In genomic region chr1:94025383-94026340, GRCh38 we compare ENCODE assay signal across 8 cellular contexts.
DNase-seq lines count a peak whose midpoint lies in the region; ATAC-seq, FAIRE-seq and TF ChIP-seq lines count a peak whose summit lies in the region.

No MANE protein-coding gene starts in this region.

- H3K9me3 Mint-ChIP-seq in activated T-cell treated with anti-CD3 and anti-CD28 coated beads, Interleukin-2, amount 50 U/mL, for 72 hours, result no peaks in the 10 kb centered on the region

- 43% methylated on average over 18 of the region's 18 CpGs for WGBS in prostate gland
- 56 to 57% methylated on average over 18 of the region's 18 CpGs for WGBS in lower leg skin, 2 donors

- intact Hi-C loops in prostate gland (cut with DNase I) (loop anchor here (1.0 to 10.0 kb wide), 2 partner anchors 311 to 439 kb away; no protein-coding TSS in a partner anchor), lower leg skin (cut with DNase I; ENCODE audit: low total_unique reads) (no loop called here)

- H3K36me3 Mint-ChIP-seq in activated T-cell treated with anti-CD3 and anti-CD28 coated beads, Interleukin-2, amount 50 U/mL, for 72 hours (ENCODE audit: insufficient read depth in 2 of 2), result no peaks in the 10 kb centered on the region
- H3K36me3 Mint-ChIP-seq in T-helper 17 cell (ENCODE audit: low read depth), result peaks cover 5% of the 10 kb centered on the region

- no peaks in the 10 kb centered on the region for H3K36me3 ChIP-seq in prostate gland

- no peaks in the 10 kb centered on the region for H3K4me1 ChIP-seq in prostate gland (replicated peaks)

- no peak for DNase-seq in activated T-cell treated with anti-CD3 and anti-CD28 coated beads, Interleukin-2, amount 50 U/mL, for 72 hours
- no peak for DNase-seq in activated T-cell treated with anti-CD3 and anti-CD28 coated beads for 4 hours
- DNase-seq in NCI-H1105 (lab: John Stamatoyannopoulos, UW), result peak; percentile 41
- DNase-seq in T-helper 17 cell, result no peak
- peak; percentile 38 to 65 for DNase-seq in frontal cortex (ENCODE audit: low spot score in 2 of 2)
- DNase-seq in prostate gland (ENCODE audit: low spot score), result peak; percentile 58
- DNase-seq in activated T-cell treated with anti-CD3 and anti-CD28 coated beads, Interleukin-2, amount 50 U/mL, for 1 hour, result no peak
- DNase-seq in lower leg skin (ENCODE audit: low spot score in 2 of 2), result no peak

- H3K27me3 Mint-ChIP-seq in activated T-cell treated with anti-CD3 and anti-CD28 coated beads, Interleukin-2, amount 50 U/mL, for 72 hours (ENCODE audit: low read depth), result peaks cover 8% of the 10 kb centered on the region
- H3K27me3 Mint-ChIP-seq in T-helper 17 cell, result peaks cover 43% of the 10 kb centered on the region

- H3K4me3 ChIP-seq in prostate gland, result no peak overlapping the region
- H3K4me3 ChIP-seq in lower leg skin (ENCODE audit: low read depth, poor library complexity, severe bottlenecking), result no peak overlapping the region

- H3K27ac ChIP-seq in prostate gland, result no peak overlapping the region

- H3K4me3 Mint-ChIP-seq in activated T-cell treated with anti-CD3 and anti-CD28 coated beads, Interleukin-2, amount 50 U/mL, for 72 hours, result peak overlapping the region; percentile 27 to 31
- H3K4me3 Mint-ChIP-seq in T-helper 17 cell, result peak overlapping the region; percentile 45

- TF ChIP-seq POLR2A in prostate gland (IDR thresholded peaks at IDR 0.05), result no peak
- TF ChIP-seq POLR2A in lower leg skin (IDR thresholded peaks at IDR 0.05), result no peak

- ATAC-seq in activated T-cell treated with anti-CD3 and anti-CD28 coated beads, Interleukin-2, amount 50 U/mL, for 72 hours (replicated peaks in 1 of 2), result peak; percentile 39 to 42
- no peak for ATAC-seq in T-helper 17 cell

- TF ChIP-seq CTCF in prostate gland (IDR thresholded peaks at IDR 0.05) (peak; percentile 71 to 90 (median 88)), lower leg skin (IDR thresholded peaks at IDR 0.05) (peak in 1 of 3 donors; percentile 58)

- peaks cover 38% of the 10 kb centered on the region for H3K4me1 Mint-ChIP-seq in activated T-cell treated with anti-CD3 and anti-CD28 coated beads, Interleukin-2, amount 50 U/mL, for 72 hours (ENCODE audit: low read depth)
- peaks cover 3% of the 10 kb centered on the region for H3K4me1 Mint-ChIP-seq in T-helper 17 cell

- no peaks in the 10 kb centered on the region for H3K27me3 ChIP-seq in prostate gland (replicated peaks; ENCODE audit: insufficient read depth)

- peak overlapping the region; percentile 76 for H3K27ac Mint-ChIP-seq in activated T-cell treated with anti-CD3 and anti-CD28 coated beads, Interleukin-2, amount 50 U/mL, for 72 hours
- H3K27ac Mint-ChIP-seq in T-helper 17 cell, result no peak overlapping the region

- no peaks in the 10 kb centered on the region for H3K9me3 ChIP-seq in T-helper 17 cell (ENCODE audit: control insufficient read depth, low read length, poor library complexity, severe bottlenecking)
- no peaks in the 10 kb centered on the region for H3K9me3 ChIP-seq in prostate gland

- FAIRE-seq in frontal cortex (lab: Jason Lieb, UNC), result peak; percentile 13

Comparison
In these comparisons a context has a peak if more than half of its experiments do, and no peak if none do; other contexts are left out.
1. DNase-seq: peak in NCI-H1105 (single experiment), frontal cortex (2 of 2) and prostate gland (single experiment); none in activated T-cell treated with anti-CD3 and anti-CD28 coated beads, Interleukin-2, amount 50 U/mL, for 72 hours (0 of 2), activated T-cell treated with anti-CD3 and anti-CD28 coated beads for 4 hours (single experiment), T-helper 17 cell (0 of 3), activated T-cell treated with anti-CD3 and anti-CD28 coated beads, Interleukin-2, amount 50 U/mL, for 1 hour (single experiment) and lower leg skin (0 of 2).